ENCODE assay signal across 8 cellular contexts in the genomic region with DNA sequence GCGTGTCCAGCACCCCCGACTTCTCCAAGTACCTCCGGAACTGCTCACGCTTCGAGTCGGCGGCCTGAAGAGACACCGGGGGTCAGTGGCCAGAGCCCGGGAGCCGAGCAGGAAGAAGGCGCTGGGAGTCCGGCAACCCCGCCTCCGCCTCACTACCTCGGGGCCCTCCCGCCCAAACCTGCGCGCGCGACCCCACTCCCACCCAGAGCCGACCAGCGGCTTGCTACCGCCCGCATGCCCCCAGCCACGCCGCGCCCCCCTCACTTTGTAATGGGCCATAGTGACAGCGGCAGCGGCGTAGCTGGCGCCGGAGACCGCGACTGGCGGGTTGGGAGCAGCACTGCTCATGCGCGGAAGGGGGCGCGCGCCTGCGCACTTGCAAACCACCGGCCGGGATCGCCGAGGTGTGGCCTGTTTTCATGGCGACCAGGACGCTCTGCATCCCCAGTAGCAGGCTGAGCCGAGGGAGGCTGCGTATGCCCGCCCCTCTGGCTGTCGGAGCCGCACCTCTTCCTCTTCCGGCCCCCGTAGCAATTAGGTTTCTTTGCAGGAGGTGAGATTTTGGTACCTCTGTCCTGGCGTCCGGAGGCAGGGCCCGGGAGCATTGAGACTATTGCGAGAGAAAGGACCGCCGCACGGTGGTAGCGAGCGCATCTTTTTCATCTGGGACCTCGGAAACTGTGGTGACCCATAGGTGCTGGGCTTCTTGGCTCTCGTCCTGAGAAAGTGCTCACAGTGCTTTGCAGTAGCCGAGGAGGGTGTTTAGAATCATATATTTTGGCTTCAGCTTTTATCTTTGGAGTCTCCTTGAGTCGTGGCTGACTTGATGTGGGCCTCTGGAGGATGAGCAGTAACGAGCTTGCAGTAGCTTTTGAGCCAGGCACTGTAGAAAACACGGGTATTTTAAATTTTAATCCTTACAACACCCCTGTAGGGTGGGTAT. TPM values are rescaled to one million over a fixed set of nuclear protein-coding genes. Genes with fewer than 3 reads are reported as not detected.
A peak's percentile ranks its signal among the peaks of the same experiment; 100 is the strongest.
DNase-seq lines count a peak whose midpoint lies in the region; ATAC-seq and TF ChIP-seq lines count a peak whose summit lies in the region.

A gene with protein sequence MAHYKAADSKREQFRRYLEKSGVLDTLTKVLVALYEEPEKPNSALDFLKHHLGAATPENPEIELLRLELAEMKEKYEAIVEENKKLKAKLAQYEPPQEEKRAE (minus strand): TSS at position 322 of the 943 bp plus-strand sequence. CDS start 43 bp downstream, at position 279.

- TF ChIP-seq CTCF in GM06990 (IDR thresholded peaks at IDR 0.05; ENCODE audit: insufficient read depth, low read length, poor library complexity, severe bottlenecking): no peak

- H3K9me3 Mint-ChIP-seq in activated naive CD4-positive, alpha-beta T cell treated with anti-CD3 and anti-CD28 coated beads, Interleukin-2, amount 50 U/mL, for 24 hours: no peaks in the 10 kb centered on the region

- peaks cover 2% of the 10 kb centered on the region for H3K36me3 Mint-ChIP-seq in activated naive CD4-positive, alpha-beta T cell treated with anti-CD3 and anti-CD28 coated beads, Interleukin-2, amount 50 U/mL, for 24 hours

- ATAC-seq in HG02588 (IDR thresholded peaks at IDR 0.05; ENCODE audit: unreplicated experiment) (peak; percentile 97), SK-N-SH treated with all-trans-retinoic acid at 6 μM for 48 hours (peak; percentile 99)

- no peaks in the 10 kb centered on the region for H3K27me3 ChIP-seq in GM06990 (replicated peaks; ENCODE audit: control insufficient read depth, insufficient read depth, low read length)

- H3K27ac Mint-ChIP-seq in activated naive CD4-positive, alpha-beta T cell treated with anti-CD3 and anti-CD28 coated beads, Interleukin-2, amount 50 U/mL, for 24 hours: peak within 1 kb of the TSS; percentile 70

- H3K4me3 ChIP-seq in GM06990 (replicated peaks; ENCODE audit: low read depth, low read length): peak within 1 kb of the TSS; percentile 100

- peaks cover 30% of the 10 kb centered on the region for H3K4me1 Mint-ChIP-seq in activated naive CD4-positive, alpha-beta T cell treated with anti-CD3 and anti-CD28 coated beads, Interleukin-2, amount 50 U/mL, for 24 hours

- DNase-seq in GM06990 (ENCODE audit: extremely low read depth, insufficient read length): peak; percentile 98
- DNase-seq in NCI-H1092 (lab: John Stamatoyannopoulos, UW): peak; percentile 95
- DNase-seq in glomerular endothelial cell (ENCODE audit: extremely low read depth, low read depth, low spot score): peak; percentile 50
- peak; percentile 94 for DNase-seq in occipital lobe (lab: John Stamatoyannopoulos, UW)

- peak within 1 kb of the TSS; percentile 59 for H3K27ac ChIP-seq in temporal lobe (ENCODE audit: low read depth, low read length)

- no peaks in the 10 kb centered on the region for H3K36me3 ChIP-seq in GM06990 (ENCODE audit: control insufficient read depth, insufficient read depth, low read length)

- H3K27me3 Mint-ChIP-seq in activated naive CD4-positive, alpha-beta T cell treated with anti-CD3 and anti-CD28 coated beads, Interleukin-2, amount 50 U/mL, for 24 hours: no peaks in the 10 kb centered on the region

- H3K4me3 Mint-ChIP-seq in activated naive CD4-positive, alpha-beta T cell treated with anti-CD3 and anti-CD28 coated beads, Interleukin-2, amount 50 U/mL, for 24 hours: peak within 1 kb of the TSS; percentile 93

TF ChIP-seq in SK-N-SH treated with all-trans-retinoic acid at 6 μM for 48 hours, 23 proteins besides CTCF, POLR2A, EP300 and RAD21:
- TF ChIP-seq ZFP3 (CRISPR knock-in tag; IDR thresholded peaks at IDR 0.05) (peak; percentile 71; the same call in 1 of the 2 replicates), ZNF8 (CRISPR knock-in tag; IDR thresholded peaks at IDR 0.05) (no peak)

RNA-seq across cellular contexts. Expression of the gene that starts here (rescaled TPM):
- total RNA-seq in glomerular endothelial cell (10.2 and 14.3 TPM in 2 replicates), occipital lobe (2.2 TPM), temporal lobe (2.7 TPM)

Comparison
In these comparisons a context has a peak if more than half of its experiments do, and no peak if none do; other contexts are left out.
1. Peak in every context shown above with its lines: DNase-seq, ATAC-seq, H3K4me3 ChIP-seq and H3K27ac ChIP-seq.